ENCODE assay signal across 1 cellular context in the genomic region with DNA sequence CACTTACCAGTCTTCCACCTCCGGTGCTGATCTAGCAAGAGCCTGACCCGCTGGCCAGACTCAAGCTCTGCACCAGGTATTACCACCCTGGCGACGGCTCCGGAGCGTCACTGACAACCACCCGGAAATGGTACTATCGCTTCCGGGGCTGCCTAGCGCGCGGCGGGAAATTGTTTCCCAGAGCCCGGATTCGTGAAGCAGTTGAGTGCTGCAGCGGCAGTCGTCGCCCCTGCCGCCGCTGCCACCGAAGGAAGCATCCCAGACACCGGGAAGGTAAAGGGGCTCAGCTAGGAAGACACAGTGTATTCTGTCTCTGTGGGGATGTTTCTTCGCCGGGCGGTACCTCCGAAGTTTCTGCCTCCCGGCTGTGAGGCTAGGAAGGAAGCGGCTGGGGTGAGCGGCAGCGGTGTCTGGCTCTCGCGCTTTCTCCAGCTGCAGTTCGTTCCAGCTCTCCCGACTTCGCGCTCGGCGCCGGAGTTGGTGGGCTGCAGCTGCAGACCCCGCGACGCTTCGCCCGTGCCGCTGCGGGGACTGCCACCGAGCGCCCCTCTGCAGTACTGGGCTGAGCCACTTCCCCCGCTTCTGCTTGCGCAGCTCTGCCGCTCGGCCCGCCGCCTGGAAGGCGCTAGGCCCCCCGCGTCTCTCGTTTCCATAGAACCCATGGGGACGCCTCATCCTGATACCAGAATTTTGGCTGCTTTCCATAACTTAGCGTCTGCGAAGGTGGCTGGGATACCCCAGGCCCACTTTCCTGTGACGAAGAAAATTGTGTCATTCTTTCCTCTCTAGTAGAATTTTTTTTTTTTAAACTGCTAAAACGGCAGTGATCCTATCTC.
TF ChIP-seq lines count a peak whose summit lies in the region.

A gene with protein sequence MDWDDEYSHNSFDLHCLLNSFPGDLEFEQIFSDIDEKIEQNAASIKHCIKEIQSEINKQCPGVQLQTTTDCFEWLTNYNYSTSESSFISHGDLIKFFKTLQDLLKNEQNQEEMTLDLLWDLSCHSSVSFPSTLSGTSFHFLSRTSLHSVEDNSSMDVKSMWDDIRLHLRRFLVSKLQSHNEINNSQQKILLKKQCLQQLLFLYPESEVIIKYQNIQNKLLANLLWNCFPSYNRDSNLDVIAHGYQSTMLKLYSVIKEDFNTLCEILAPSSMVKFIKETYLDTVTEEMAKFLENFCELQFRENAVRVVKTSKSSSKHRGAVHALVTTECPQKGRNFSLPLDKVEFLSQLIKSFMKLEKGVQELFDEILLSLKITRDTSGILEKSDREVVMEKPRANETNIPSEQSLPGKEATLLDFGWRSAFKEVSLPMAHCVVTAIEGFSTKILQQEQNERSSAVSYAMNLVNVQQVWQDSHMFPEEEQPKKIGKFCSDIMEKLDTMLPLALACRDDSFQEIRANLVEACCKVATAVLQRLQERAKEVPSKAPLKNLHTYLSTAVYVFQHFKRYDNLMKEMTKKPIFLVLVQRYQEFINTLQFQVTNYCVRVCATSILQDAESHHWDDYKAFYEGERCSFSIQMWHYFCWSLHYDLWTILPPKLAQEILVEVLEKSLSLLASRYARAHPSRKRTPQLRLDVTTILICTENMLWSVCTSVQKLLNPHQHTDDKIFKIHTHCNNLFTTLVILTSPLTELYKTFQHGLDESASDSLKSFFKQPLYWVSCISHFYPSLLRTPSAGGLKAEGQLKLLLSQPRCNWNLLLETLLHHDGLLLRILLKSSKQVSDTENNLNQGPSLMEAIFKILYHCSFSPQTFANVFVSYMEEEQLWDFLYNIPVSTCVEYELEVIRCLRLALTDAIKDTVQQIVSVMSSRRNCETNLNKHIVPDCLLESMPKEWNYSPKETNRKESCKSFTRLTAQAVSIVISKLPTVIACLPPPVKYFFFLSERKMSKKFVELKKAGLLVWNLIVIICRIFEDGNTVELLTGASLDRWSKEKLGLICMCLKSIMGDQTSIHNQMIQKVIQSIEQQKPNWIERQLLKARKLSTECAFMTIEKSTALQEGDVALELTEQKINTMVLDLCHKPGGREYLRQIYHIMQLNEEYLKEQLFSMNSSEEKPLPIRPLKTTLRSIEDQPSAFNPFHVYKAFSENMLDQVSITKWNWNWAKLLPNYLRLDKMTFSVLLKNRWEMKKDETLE (N-terminal part only) (minus strand): TSS at position 112 of the 836 bp plus-strand sequence. CDS start 81,478 bp downstream, outside the sequence.
A gene (plus strand): TSS at position 177 of the 836 bp plus-strand sequence. CDS start 10,142 bp downstream, outside the sequence.

TF ChIP-seq in liver, 16 proteins besides CTCF, POLR2A, EP300 and RAD21 (continued from another document):
- TF ChIP-seq, protein P1, sequence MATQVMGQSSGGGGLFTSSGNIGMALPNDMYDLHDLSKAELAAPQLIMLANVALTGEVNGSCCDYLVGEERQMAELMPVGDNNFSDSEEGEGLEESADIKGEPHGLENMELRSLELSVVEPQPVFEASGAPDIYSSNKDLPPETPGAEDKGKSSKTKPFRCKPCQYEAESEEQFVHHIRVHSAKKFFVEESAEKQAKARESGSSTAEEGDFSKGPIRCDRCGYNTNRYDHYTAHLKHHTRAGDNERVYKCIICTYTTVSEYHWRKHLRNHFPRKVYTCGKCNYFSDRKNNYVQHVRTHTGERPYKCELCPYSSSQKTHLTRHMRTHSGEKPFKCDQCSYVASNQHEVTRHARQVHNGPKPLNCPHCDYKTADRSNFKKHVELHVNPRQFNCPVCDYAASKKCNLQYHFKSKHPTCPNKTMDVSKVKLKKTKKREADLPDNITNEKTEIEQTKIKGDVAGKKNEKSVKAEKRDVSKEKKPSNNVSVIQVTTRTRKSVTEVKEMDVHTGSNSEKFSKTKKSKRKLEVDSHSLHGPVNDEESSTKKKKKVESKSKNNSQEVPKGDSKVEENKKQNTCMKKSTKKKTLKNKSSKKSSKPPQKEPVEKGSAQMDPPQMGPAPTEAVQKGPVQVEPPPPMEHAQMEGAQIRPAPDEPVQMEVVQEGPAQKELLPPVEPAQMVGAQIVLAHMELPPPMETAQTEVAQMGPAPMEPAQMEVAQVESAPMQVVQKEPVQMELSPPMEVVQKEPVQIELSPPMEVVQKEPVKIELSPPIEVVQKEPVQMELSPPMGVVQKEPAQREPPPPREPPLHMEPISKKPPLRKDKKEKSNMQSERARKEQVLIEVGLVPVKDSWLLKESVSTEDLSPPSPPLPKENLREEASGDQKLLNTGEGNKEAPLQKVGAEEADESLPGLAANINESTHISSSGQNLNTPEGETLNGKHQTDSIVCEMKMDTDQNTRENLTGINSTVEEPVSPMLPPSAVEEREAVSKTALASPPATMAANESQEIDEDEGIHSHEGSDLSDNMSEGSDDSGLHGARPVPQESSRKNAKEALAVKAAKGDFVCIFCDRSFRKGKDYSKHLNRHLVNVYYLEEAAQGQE (IDR thresholded peaks at IDR 0.05), result peak; percentile 54
